In genomic region chr9:136118367-136119258, GRCh38 we compare ENCODE assay signal across 8 cellular contexts.
DNase-seq lines count a peak whose midpoint lies in the region; FAIRE-seq and TF ChIP-seq lines count a peak whose summit lies in the region.

Gene TMEM250 (minus strand): TSS chr9:136118875. CDS start chr9:136116900, 1,975 bp downstream.

- H3K36me3 Mint-ChIP-seq in nephron progenitor cell (ENCODE audit: low read depth): peaks cover 6% of the 10 kb centered on the region
- H3K36me3 Mint-ChIP-seq in stimulated activated naive CD8-positive, alpha-beta T cell treated with anti-CD3 and anti-CD28 coated beads, Interleukin-15, Interleukin-2, amounts not matched to agents 100 ng/mL and 50 ng/mL, for 24 hours (ENCODE audit: low read depth): peaks cover 7% of the 10 kb centered on the region

- FAIRE-seq in G401.6 (lab: Jason Lieb, UNC): peak; percentile 36

- H3K27me3 Mint-ChIP-seq in nephron progenitor cell (ENCODE audit: low read depth, poor library complexity): peaks cover 8% of the 10 kb centered on the region
- no peaks in the 10 kb centered on the region for H3K27me3 Mint-ChIP-seq in stimulated activated naive CD8-positive, alpha-beta T cell treated with anti-CD3 and anti-CD28 coated beads, Interleukin-15, Interleukin-2, amounts not matched to agents 100 ng/mL and 50 ng/mL, for 24 hours

- H3K27ac Mint-ChIP-seq in nephron progenitor cell: peak within 1 kb of the TSS; percentile 64
- H3K27ac Mint-ChIP-seq in stimulated activated naive CD8-positive, alpha-beta T cell treated with anti-CD3 and anti-CD28 coated beads, Interleukin-15, Interleukin-2, amounts not matched to agents 100 ng/mL and 50 ng/mL, for 24 hours: peak within 1 kb of the TSS; percentile 94

- H3K9ac ChIP-seq in MM.1S (ENCODE audit: low read length): peak within 1 kb of the TSS; percentile 87

- DNase-seq in HAP-1 (ENCODE audit: low spot score in 2 of 2) (peak; percentile 89 to 97), MM.1S (peak; percentile 96), SHP77 treated with DMSO at 0.1 percent for 48 hours (lab: John Stamatoyannopoulos, UW) (peak; percentile 79), fibroblast of the conjunctiva (ENCODE audit: low read depth) (peak; percentile 94), nephron progenitor cell (peak; percentile 96)
- DNase-seq in activated effector memory CD4-positive, alpha-beta T cell treated with anti-CD3 and anti-CD28 coated beads, Interleukin-2, amount 50 U/mL, for 16 hours: peak; percentile 98

- H3K9me3 Mint-ChIP-seq in nephron progenitor cell: no peaks in the 10 kb centered on the region
- H3K9me3 Mint-ChIP-seq in stimulated activated naive CD8-positive, alpha-beta T cell treated with anti-CD3 and anti-CD28 coated beads, Interleukin-15, Interleukin-2, amounts not matched to agents 100 ng/mL and 50 ng/mL, for 24 hours: no peaks in the 10 kb centered on the region

- H3F3A ChIP-seq in MM.1S (ENCODE audit: insufficient read depth, low read length): no peaks in the 10 kb centered on the region

- H3K9me3 ChIP-seq in HAP-1 (no peaks in the 10 kb centered on the region), MM.1S (replicated peaks; ENCODE audit: insufficient read depth, low read length) (no peaks in the 10 kb centered on the region)

- no peaks in the 10 kb centered on the region for H4K20me1 ChIP-seq in MM.1S (ENCODE audit: insufficient read depth, low read length)

- H3K79me2 ChIP-seq in MM.1S (ENCODE audit: low read length): peaks cover 13% of the 10 kb centered on the region

- H3K27me3 ChIP-seq in HAP-1 (ENCODE audit: low read depth) (no peaks in the 10 kb centered on the region), MM.1S (replicated peaks; ENCODE audit: insufficient read depth, low read length) (peaks cover 10% of the 10 kb centered on the region)

- no peaks in the 10 kb centered on the region for H3K4me1 Mint-ChIP-seq in nephron progenitor cell
- peaks cover 24% of the 10 kb centered on the region for H3K4me1 Mint-ChIP-seq in stimulated activated naive CD8-positive, alpha-beta T cell treated with anti-CD3 and anti-CD28 coated beads, Interleukin-15, Interleukin-2, amounts not matched to agents 100 ng/mL and 50 ng/mL, for 24 hours (ENCODE audit: low read depth)

- H3K36me3 ChIP-seq in HAP-1 (replicated peaks): peaks cover 20% of the 10 kb centered on the region
- no peaks in the 10 kb centered on the region for H3K36me3 ChIP-seq in MM.1S (replicated peaks; ENCODE audit: insufficient read depth, low read length)

- in situ Hi-C loops in HAP-1 (cut with MboI; ENCODE audit: low sequenced_read_pairs): no loop called here

- H3K4me3 ChIP-seq in HAP-1 (peak within 1 kb of the TSS; percentile 74), MM.1S (ENCODE audit: low read length) (peak within 1 kb of the TSS; percentile 91)

- H3K27ac ChIP-seq in MM.1S (ENCODE audit: low read length): peak within 1 kb of the TSS; percentile 61; the same call in 1 of the 2 replicates

- peak within 1 kb of the TSS; percentile 98 for H3K4me2 ChIP-seq in MM.1S (ENCODE audit: low read depth, low read length)

- TF ChIP-seq CTCF in MM.1S (IDR thresholded peaks at IDR 0.05; ENCODE audit: low read length): no peak
- TF ChIP-seq CTCF in nephron progenitor cell (IDR thresholded peaks at IDR 0.05): no peak

- peak within 1 kb of the TSS; percentile 84 for H3K4me3 Mint-ChIP-seq in nephron progenitor cell
- peak within 1 kb of the TSS; percentile 90 for H3K4me3 Mint-ChIP-seq in stimulated activated naive CD8-positive, alpha-beta T cell treated with anti-CD3 and anti-CD28 coated beads, Interleukin-15, Interleukin-2, amounts not matched to agents 100 ng/mL and 50 ng/mL, for 24 hours

- peak within 1 kb of the TSS; percentile 86 for H2AFZ ChIP-seq in MM.1S (ENCODE audit: low read length)

- H3K4me1 ChIP-seq in HAP-1: peaks cover 3% of the 10 kb centered on the region
- peaks cover 6% of the 10 kb centered on the region for H3K4me1 ChIP-seq in MM.1S (ENCODE audit: low read length)

- no peaks in the 10 kb centered on the region for H3K9me2 ChIP-seq in MM.1S (replicated peaks; ENCODE audit: insufficient read depth, low read length)

Comparison
In these comparisons a context has a peak if more than half of its experiments do, and no peak if none do; other contexts are left out.
1. Peak in every context shown above with its lines: DNase-seq, H3K4me3 ChIP-seq and H3K27ac ChIP-seq.